30 cellular contexts compared by ENCODE assay signal in genomic region chr14:62289471-62289870, GRCh38.
DNase-seq lines count a peak whose midpoint lies in the region; ATAC-seq and TF ChIP-seq lines count a peak whose summit lies in the region.
"Had no signal": no experiment of that assay in that cellular context is flagged by ENCODE, and none has a peak within 500 bp of the region (broad histone marks: within the 10 kb centered on the region; RNA-seq: fewer than 3 reads in every experiment).

No MANE protein-coding gene starts in this region.

- H3K4me1 ChIP-seq in left ventricle myocardium inferior, result no peaks in the 10 kb centered on the region
- H3K4me1 ChIP-seq: BE2C, gastroesophageal sphincter, tibial artery had no signal

- H3K9me3 ChIP-seq in left ventricle myocardium inferior (replicated peaks), result peaks cover 8% of the 10 kb centered on the region
- H3K9me3 ChIP-seq: BE2C, gastroesophageal sphincter, tibial artery had no signal

- DNase-seq in AG04449 (ENCODE audit: low read depth, low spot score) (peak; percentile 2), H4 (ENCODE audit: low spot score) (peak; percentile 26), RPMI7951 (ENCODE audit: low read depth) (peak; percentile 5), fibroblast of mammary gland (ENCODE audit: low read depth) (peak; percentile 22), SHP77 (lab: John Stamatoyannopoulos, UW) (no peak), left ventricle myocardium inferior (no peak)
- no peak for DNase-seq in activated CD4-positive, alpha-beta T cell treated with anti-CD3 and anti-CD28 coated beads, Interleukin-2, amount 50 U/mL, for 4 hours
- DNase-seq: activated CD4-positive, alpha-beta memory T cell treated with anti-CD3 and anti-CD28 coated beads, Interleukin-2, amount 10 ng/mL, durations not matched to agents 7 days and 5 days; activated CD4-positive, CD25-positive, alpha-beta regulatory T cell treated with anti-CD3 and anti-CD28 coated beads, Interleukin-2, amount 50 U/mL, for 72 hours; activated naive CD4-positive, alpha-beta T cell treated with anti-CD3 and anti-CD28 coated beads, Interleukin-2, amount 50 U/mL, for 16 hours; amygdala; BE2C; effector memory CD4-positive, alpha-beta T cell; erythroblast; mesendoderm; MM.1S; NCI-H1417; NCI-H2081; NCI-H345; NCI-H748 treated with DMSO at 0.1 percent for 48 hours; nucleus accumbens; stimulated activated CD8-positive, alpha-beta memory T cell treated with anti-CD3 and anti-CD28 coated beads, Interleukin-4, amount 100 ng/mL, for 48 hours; T-helper 1 cell; tibial artery had no signal

- no peaks in the 10 kb centered on the region for H3K27me3 ChIP-seq in left ventricle myocardium inferior (ENCODE audit: low read depth)
- H3K27me3 ChIP-seq: BE2C, gastroesophageal sphincter, hepatocyte, tibial artery had no signal

- no peaks in the 10 kb centered on the region for H3K36me3 ChIP-seq in left ventricle myocardium inferior
- H3K36me3 ChIP-seq: BE2C, gastroesophageal sphincter, tibial artery had no signal

- intact Hi-C loops in left ventricle myocardium inferior (cut with micrococcal nuclease), result no loop called here

- H3K4me3 ChIP-seq in AG04449 (ENCODE audit: low read depth, low read length) (no peak overlapping the region), fibroblast of mammary gland (ENCODE audit: control insufficient read depth, low read depth, low read length) (no peak overlapping the region), left ventricle myocardium inferior (no peak overlapping the region)
- H3K4me3 ChIP-seq: coronary artery, gastroesophageal sphincter, hepatocyte, skin epidermis, tibial artery had no signal

- CTCF ChIA-PET in AG04449 (lab: Yijun Ruan, JAX), result no interaction called here

- no peak overlapping the region for H3K27ac ChIP-seq in left ventricle myocardium inferior (replicated peaks)
- H3K27ac ChIP-seq: coronary artery, gastroesophageal sphincter, hepatocyte, skin epidermis, tibial artery had no signal

- ATAC-seq in HG03469 (IDR thresholded peaks at IDR 0.05; ENCODE audit: unreplicated experiment), result no peak
- ATAC-seq: activated T-helper 17 cell treated with anti-CD3 and anti-CD28 coated beads, Interleukin-2, amount 50 U/mL, for 72 hours; gastroesophageal sphincter had no signal

- TF ChIP-seq CTCF in AG04449 (IDR thresholded peaks at IDR 0.05; ENCODE audit: insufficient read depth, low read length, missing control alignments) (no peak), fibroblast of mammary gland (conservative IDR thresholded peaks at IDR 0.05; ENCODE audit: control insufficient read depth, insufficient read depth, low read depth, low read length) (no peak), left ventricle myocardium inferior (IDR thresholded peaks at IDR 0.05; ENCODE audit: borderline replicate concordance) (no peak)

- POLR2A ChIA-PET in AG04449 (lab: Yijun Ruan, JAX), result no interaction called here

Comparison
In these comparisons a context has a peak if more than half of its experiments do, and no peak if none do; other contexts are left out.
1. DNase-seq: peak in AG04449 (single experiment), H4 (single experiment), RPMI7951 (single experiment) and fibroblast of mammary gland (single experiment); none in activated CD4-positive, alpha-beta T cell treated with anti-CD3 and anti-CD28 coated beads, Interleukin-2, amount 50 U/mL, for 4 hours (0 of 2), SHP77 (0 of 2) and left ventricle myocardium inferior (single experiment).